Comparison of ENCODE assay signal across 16 cellular contexts in genomic region chr5:41735213-41735612, GRCh38.
DNase-seq lines count a peak whose midpoint lies in the region; ATAC-seq and TF ChIP-seq lines count a peak whose summit lies in the region.
"Had no signal": no experiment of that assay in that cellular context is flagged by ENCODE, and none has a peak within 500 bp of the region (broad histone marks: within the 10 kb centered on the region; RNA-seq: fewer than 3 reads in every experiment).

No MANE protein-coding gene starts in this region.

- DNase-seq in WTC11 (ENCODE audit: low spot score) (no peak), kidney glomerular epithelial cell (lab: John Stamatoyannopoulos, UW) (no peak), NCI-H2107 (lab: John Stamatoyannopoulos, UW) (no peak)
- no peak for DNase-seq in stimulated activated naive B cell treated with anti-CD40 and anti-IgM and Interleukin-4, amounts not matched to agents 10 μg/mL and 1 μg/mL and 100 μg/mL, for 72 hours
- DNase-seq: anterior cingulate cortex, COR-L47, GF-D8, hypothalamus, PC-3, trophoblast cell had no signal

- H3K9me3 Mint-ChIP-seq in WTC11 = no peaks in the 10 kb centered on the region
- peaks cover 0 to 2% of the 10 kb centered on the region in 2 donors for H3K9me3 Mint-ChIP-seq in stimulated activated naive B cell treated with anti-CD40 and anti-IgM and Interleukin-4, amounts not matched to agents 10 μg/mL and 1 μg/mL and 100 μg/mL, for 72 hours

- POLR2A ChIA-PET in WTC11 (lab: Charles Lee) = no interaction called here

- TF ChIP-seq CTCF in WTC11 (IDR thresholded peaks at IDR 0.05) = no peak

- no peaks in the 10 kb centered on the region for H3K4me1 Mint-ChIP-seq in WTC11
- no peaks in the 10 kb centered on the region for H3K4me1 Mint-ChIP-seq in stimulated activated naive B cell treated with anti-CD40 and anti-IgM and Interleukin-4, amounts not matched to agents 10 μg/mL and 1 μg/mL and 100 μg/mL, for 72 hours

- CTCF ChIA-PET in WTC11 (lab: Charles Lee) = interaction anchor here (1.5 kb wide), 1 partner anchor 25 kb away, joined by 3 read pairs; no protein-coding TSS in a partner anchor

- H3K27ac Mint-ChIP-seq in WTC11 = no peak overlapping the region
- no peak overlapping the region for H3K27ac Mint-ChIP-seq in stimulated activated naive B cell treated with anti-CD40 and anti-IgM and Interleukin-4, amounts not matched to agents 10 μg/mL and 1 μg/mL and 100 μg/mL, for 72 hours
- H3K27ac Mint-ChIP-seq: dendritic cell treated with granulocyte-macrophage colony-stimulating factor and Interleukin-4, amounts not matched to agents 40 ng/mL and 50 ng/mL, for 4 days had no signal

- peak; percentile 60 for ATAC-seq in GM18499 (IDR thresholded peaks at IDR 0.05; ENCODE audit: insufficient read depth, unreplicated experiment)
- ATAC-seq in GM19395 (IDR thresholded peaks at IDR 0.05; ENCODE audit: unreplicated experiment) = peak; percentile 83
- peak; percentile 70 for ATAC-seq in HG02678 (IDR thresholded peaks at IDR 0.05; ENCODE audit: unreplicated experiment)
- peak; percentile 57 for ATAC-seq in HG03196 (IDR thresholded peaks at IDR 0.05; ENCODE audit: unreplicated experiment)
- no peak for ATAC-seq in WTC11
- no peak for ATAC-seq in stimulated activated naive B cell treated with anti-CD40 and anti-IgM and Interleukin-4, amounts not matched to agents 10 μg/mL and 1 μg/mL and 100 μg/mL, for 72 hours (replicated peaks)
- ATAC-seq: left lobe of liver, PC-3 had no signal

- peaks cover 14% of the 10 kb centered on the region for H3K36me3 Mint-ChIP-seq in WTC11
- peaks cover 47 to 57% of the 10 kb centered on the region in 2 donors for H3K36me3 Mint-ChIP-seq in stimulated activated naive B cell treated with anti-CD40 and anti-IgM and Interleukin-4, amounts not matched to agents 10 μg/mL and 1 μg/mL and 100 μg/mL, for 72 hours

- no peak overlapping the region for H3K4me3 Mint-ChIP-seq in WTC11
- H3K4me3 Mint-ChIP-seq in stimulated activated naive B cell treated with anti-CD40 and anti-IgM and Interleukin-4, amounts not matched to agents 10 μg/mL and 1 μg/mL and 100 μg/mL, for 72 hours = no peak overlapping the region
- H3K4me3 Mint-ChIP-seq: dendritic cell treated with granulocyte-macrophage colony-stimulating factor and Interleukin-4, amounts not matched to agents 40 ng/mL and 50 ng/mL, for 4 days had no signal

- H3K27me3 Mint-ChIP-seq in WTC11 (ENCODE audit: low read depth) = no peaks in the 10 kb centered on the region
- no peaks in the 10 kb centered on the region for H3K27me3 Mint-ChIP-seq in stimulated activated naive B cell treated with anti-CD40 and anti-IgM and Interleukin-4, amounts not matched to agents 10 μg/mL and 1 μg/mL and 100 μg/mL, for 72 hours
- H3K27me3 Mint-ChIP-seq: dendritic cell treated with granulocyte-macrophage colony-stimulating factor and Interleukin-4, amounts not matched to agents 40 ng/mL and 50 ng/mL, for 4 days had no signal

TF ChIP-seq in WTC11, 78 proteins besides CTCF, POLR2A, EP300 and RAD21:
- no peak for TF ChIP-seq MAX (CRISPR knock-in tag; IDR thresholded peaks at IDR 0.05)
- no peak for TF ChIP-seq ATF1 (CRISPR knock-in tag; IDR thresholded peaks at IDR 0.05)
- TF ChIP-seq ZBTB21 (CRISPR knock-in tag; IDR thresholded peaks at IDR 0.05; ENCODE audit: borderline replicate concordance) = no peak
- TF ChIP-seq CREB1 (CRISPR knock-in tag; IDR thresholded peaks at IDR 0.05) = no peak
- TF ChIP-seq FOXK1 (CRISPR knock-in tag; IDR thresholded peaks at IDR 0.05) = no peak

Comparison
In these comparisons a context has a peak if more than half of its experiments do, and no peak if none do; other contexts are left out.
1. ATAC-seq: peak in GM18499 (single experiment), GM19395 (single experiment), HG02678 (single experiment) and HG03196 (single experiment); none in WTC11 (single experiment) and stimulated activated naive B cell treated with anti-CD40 and anti-IgM and Interleukin-4, amounts not matched to agents 10 μg/mL and 1 μg/mL and 100 μg/mL, for 72 hours (0 of 2).